19 cellular contexts compared by ENCODE assay signal in the genomic region with DNA sequence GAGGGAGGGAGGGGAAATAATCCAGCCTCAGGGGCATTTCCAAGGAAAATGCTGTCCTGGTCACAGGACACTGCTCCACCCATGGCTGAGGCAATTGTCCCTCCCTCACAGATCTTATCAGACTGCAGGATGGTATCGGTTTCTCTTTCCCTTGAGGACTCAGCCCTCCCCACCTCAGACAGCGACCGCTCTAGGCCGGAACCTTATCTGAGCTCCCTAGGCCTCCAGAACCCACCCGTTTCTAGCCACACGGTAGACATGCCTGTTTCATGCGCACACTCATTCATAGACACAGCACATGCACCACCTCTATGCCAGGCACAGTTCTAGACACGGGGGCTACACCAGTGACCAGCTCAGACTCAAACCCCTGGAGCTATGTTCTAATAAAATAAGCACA. TPM values are rescaled to one million over a fixed set of nuclear protein-coding genes. Genes with fewer than 3 reads are reported as not detected.
DNase-seq lines count a peak whose midpoint lies in the region; ATAC-seq and TF ChIP-seq lines count a peak whose summit lies in the region.
"Had no signal": no experiment of that assay in that cellular context is flagged by ENCODE, and none has a peak within 500 bp of the region (broad histone marks: within the 10 kb centered on the region; RNA-seq: fewer than 3 reads in every experiment).

No MANE protein-coding gene starts in this region.

- no peaks in the 10 kb centered on the region for H3K36me3 Mint-ChIP-seq in CD8-positive, alpha-beta T cell
- H3K36me3 Mint-ChIP-seq: activated naive CD8-positive, alpha-beta T cell; naive B cell; stimulated activated memory B cell treated with anti-CD40 and anti-IgM and Interleukin-4, amounts not matched to agents 10 μg/mL and 1 μg/mL and 100 μg/mL, for 72 hours had no signal

- H3K9me3 ChIP-seq in CD8-positive, alpha-beta T cell (ENCODE audit: low read length): no peaks in the 10 kb centered on the region
- no peaks in the 10 kb centered on the region for H3K9me3 ChIP-seq in right lobe of liver
- H3K9me3 ChIP-seq: BE2C had no signal

- DNase-seq in CD8-positive, alpha-beta T cell: no peak
- DNase-seq in GM13977 (ENCODE audit: low spot score) (peak; percentile 49), SK-MEL-5 (ENCODE audit: low read depth, low spot score) (peak; percentile 30), right lobe of liver (no peak), NCI-H2196 treated with DMSO at 0.1 percent for 48 hours (lab: John Stamatoyannopoulos, UW; ENCODE audit: unreplicated experiment) (no peak)
- DNase-seq: BE2C; glutamatergic neuron; H9; kidney glomerular epithelial cell; naive B cell; stimulated activated CD4-positive, alpha-beta T cell treated with anti-CD3 and anti-CD28 coated beads, Interleukin-2, amount 100 ng/mL, for 48 hours had no signal

- H3K27me3 ChIP-seq in CD8-positive, alpha-beta T cell (ENCODE audit: insufficient read depth, low read length): no peaks in the 10 kb centered on the region
- no peaks in the 10 kb centered on the region for H3K27me3 ChIP-seq in right lobe of liver
- H3K27me3 ChIP-seq: BE2C had no signal

- in situ Hi-C loops in GM13977 (cut with MboI; ENCODE audit: low pct_unique_long_range_greater_than_20kb, low sequenced_read_pairs, unreplicated experiment) (no loop called here), SK-MEL-5 (cut with HindIII; ENCODE audit: low pct_unique_long_range_greater_than_20kb, low sequenced_read_pairs) (no loop called here)

- no peak overlapping the region for H3K4me3 ChIP-seq in CD8-positive, alpha-beta T cell (ENCODE audit: low read depth, low read length)
- H3K4me3 ChIP-seq in right lobe of liver: no peak overlapping the region

- peak overlapping the region; percentile 2 for H3K27ac Mint-ChIP-seq in CD8-positive, alpha-beta T cell
- H3K27ac Mint-ChIP-seq: activated naive CD8-positive, alpha-beta T cell; stimulated activated memory B cell treated with anti-CD40 and anti-IgM and Interleukin-4, amounts not matched to agents 10 μg/mL and 1 μg/mL and 100 μg/mL, for 72 hours had no signal

- H3K27ac ChIP-seq in CD8-positive, alpha-beta T cell (ENCODE audit: low read depth, low read length): no peak overlapping the region
- H3K27ac ChIP-seq in right lobe of liver: no peak overlapping the region
- H3K27ac ChIP-seq: epithelial cell of prostate had no signal

- CTCF ChIA-PET in CD8-positive, alpha-beta T cell (lab: Charles Lee): interaction anchor here (0.5 kb wide), 1 partner anchor 192 kb away, joined by 5 read pairs; no protein-coding TSS in a partner anchor

- no peaks in the 10 kb centered on the region for H3K4me1 Mint-ChIP-seq in CD8-positive, alpha-beta T cell (ENCODE audit: low read depth)
- H3K4me1 Mint-ChIP-seq: H9; stimulated activated memory B cell treated with anti-CD40 and anti-IgM and Interleukin-4, amounts not matched to agents 10 μg/mL and 1 μg/mL and 100 μg/mL, for 72 hours had no signal

- no peak for ATAC-seq in CD8-positive, alpha-beta T cell
- ATAC-seq in right lobe of liver (peak in 3 of 4 donors; percentile 25 to 67 (median 40)), GM21360 (IDR thresholded peaks at IDR 0.05; ENCODE audit: unreplicated experiment) (no peak), HG02623 (IDR thresholded peaks at IDR 0.05; ENCODE audit: unreplicated experiment) (no peak), GM19467 (IDR thresholded peaks at IDR 0.05; ENCODE audit: unreplicated experiment) (no peak)
- ATAC-seq: stimulated activated memory B cell treated with anti-CD40 and anti-IgM and Interleukin-4, amounts not matched to agents 10 μg/mL and 1 μg/mL and 100 μg/mL, for 72 hours had no signal

- peaks cover 19% of the 10 kb centered on the region for H3K27me3 Mint-ChIP-seq in CD8-positive, alpha-beta T cell (ENCODE audit: low read depth)

- H3K4me1 ChIP-seq in CD8-positive, alpha-beta T cell (ENCODE audit: insufficient read depth, low read length): no peaks in the 10 kb centered on the region
- no peaks in the 10 kb centered on the region for H3K4me1 ChIP-seq in right lobe of liver
- H3K4me1 ChIP-seq: BE2C had no signal

- POLR2A ChIA-PET in CD8-positive, alpha-beta T cell (lab: Charles Lee): no interaction called here

- H3K36me3 ChIP-seq in CD8-positive, alpha-beta T cell (ENCODE audit: insufficient read depth, low read length): no peaks in the 10 kb centered on the region
- H3K36me3 ChIP-seq in right lobe of liver: no peaks in the 10 kb centered on the region
- H3K36me3 ChIP-seq: BE2C had no signal

- WGBS in right lobe of liver (ENCODE audit: insufficient coverage, low coverage, low lambda C conversion rate, missing lambda C conversion rate): 53% methylated on average over 5 of the region's 8 CpGs

- TF ChIP-seq POLR2A in right lobe of liver (IDR thresholded peaks at IDR 0.05): no peak

- H3K4me3 Mint-ChIP-seq in CD8-positive, alpha-beta T cell: no peak overlapping the region
- H3K4me3 Mint-ChIP-seq: activated naive CD8-positive, alpha-beta T cell; H9; naive B cell; stimulated activated memory B cell treated with anti-CD40 and anti-IgM and Interleukin-4, amounts not matched to agents 10 μg/mL and 1 μg/mL and 100 μg/mL, for 72 hours had no signal

- H3K9me3 Mint-ChIP-seq in CD8-positive, alpha-beta T cell: no peaks in the 10 kb centered on the region

- no peak for TF ChIP-seq CTCF in CD8-positive, alpha-beta T cell (IDR thresholded peaks at IDR 0.05)
- no peak for TF ChIP-seq CTCF in GM13977 (IDR thresholded peaks at IDR 0.05; ENCODE audit: extremely low read depth, insufficient read depth, missing control alignments)
- TF ChIP-seq CTCF in right lobe of liver (IDR thresholded peaks at IDR 0.05): no peak

- intact Hi-C loops in CD8-positive, alpha-beta T cell (cut with DNase I, micrococcal nuclease): no loop called here
- intact Hi-C loops in right lobe of liver (cut with DNase I): no loop called here

RNA-seq across cellular contexts. Expression of gene IZUMO2, which starts 10.1 kb away (rescaled TPM):
- not detected for total RNA-seq in CD8-positive, alpha-beta T cell
- total RNA-seq in SK-MEL-5 (2014; rRNA removed; shearing (Covaris generic)): not detected in 2 replicates
- not detected in 2 replicates for polyA plus RNA-seq in SK-MEL-5 (2015; cell fraction: cytosol; rRNA removed)
- polyA plus RNA-seq in SK-MEL-5 (2015; cell fraction: nucleus; rRNA removed): not detected in 2 replicates
- total RNA-seq in right lobe of liver: not detected
- total RNA-seq: H9; MCF 10A; T-helper 1 cell treated with Interleukin-12 subunit alpha and Interleukin-12 subunit beta and Interleukin-4 antibody, amounts not matched to agents 30 ng/mL and 1 ng/mL, for 36 hours had no signal

RNA-seq across cellular contexts. Expression of gene MYH14, which starts 30.3 kb away (rescaled TPM):
- total RNA-seq in CD8-positive, alpha-beta T cell: not detected
- total RNA-seq in SK-MEL-5 (2014; rRNA removed; shearing (Covaris generic)): 15.1 and 22.2 TPM in 2 replicates
- 27.5 and 32.4 TPM in 2 replicates for polyA plus RNA-seq in SK-MEL-5 (2015; cell fraction: cytosol; rRNA removed)
- 8.9 and 10.0 TPM in 2 replicates for polyA plus RNA-seq in SK-MEL-5 (2015; cell fraction: nucleus; rRNA removed)
- 10 to 100 TPM; 49.1 to 89.0 (median 65.8) TPM for total RNA-seq in right lobe of liver
- total RNA-seq: MCF 10A; T-helper 1 cell treated with Interleukin-12 subunit alpha and Interleukin-12 subunit beta and Interleukin-4 antibody, amounts not matched to agents 30 ng/mL and 1 ng/mL, for 36 hours had no signal

Comparison
In these comparisons a context has a peak if more than half of its experiments do, and no peak if none do; other contexts are left out.
1. ATAC-seq: peak in right lobe of liver (3 of 4); none in CD8-positive, alpha-beta T cell (single experiment), GM21360 (single experiment), HG02623 (single experiment) and GM19467 (single experiment).
2. DNase-seq: peak in GM13977 (single experiment) and SK-MEL-5 (single experiment); none in CD8-positive, alpha-beta T cell (0 of 7), right lobe of liver (0 of 3) and NCI-H2196 treated with DMSO at 0.1 percent for 48 hours (single experiment).
3. RNA of gene MYH14, which starts 30.3 kb away (total RNA-seq): 49.1 to 89.0 TPM in right lobe of liver and 15.1 to 22.2 TPM in SK-MEL-5; not detected in CD8-positive, alpha-beta T cell; every median in the first group is over 10 times any median in the second.